28 cellular contexts compared by ENCODE assay signal in the genomic region with DNA sequence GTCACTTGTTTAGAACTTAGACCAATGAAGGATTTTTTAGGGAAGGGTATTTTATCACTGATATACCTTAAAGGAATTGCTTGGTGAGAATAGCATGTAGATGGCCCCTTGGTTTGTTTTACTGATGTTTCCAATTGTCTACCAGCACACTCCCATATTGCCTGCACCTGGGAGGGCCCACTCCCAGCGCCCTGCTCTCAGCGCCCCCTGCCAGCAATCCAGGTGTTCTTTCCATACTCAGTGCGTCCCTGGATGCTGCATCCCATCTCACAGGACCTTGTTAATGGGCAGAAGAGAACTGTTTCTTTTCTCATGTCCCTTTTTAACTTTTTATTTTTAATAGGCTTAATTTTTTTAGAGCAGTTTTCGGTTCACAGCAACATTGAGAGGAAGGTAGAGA. TPM values are rescaled to one million over a fixed set of nuclear protein-coding genes. Genes with fewer than 3 reads are reported as not detected.
DNase-seq lines count a peak whose midpoint lies in the region; ATAC-seq, FAIRE-seq and TF ChIP-seq lines count a peak whose summit lies in the region.
"Had no signal": no experiment of that assay in that cellular context is flagged by ENCODE, and none has a peak within 500 bp of the region (broad histone marks: within the 10 kb centered on the region; RNA-seq: fewer than 3 reads in every experiment).

No MANE protein-coding gene starts in this region.

- H3K4me1 Mint-ChIP-seq in activated naive CD8-positive, alpha-beta T cell (ENCODE audit: low read depth) = peaks cover 36% of the 10 kb centered on the region
- peaks cover 21% of the 10 kb centered on the region for H3K4me1 Mint-ChIP-seq in activated naive CD8-positive, alpha-beta T cell treated with anti-CD3 and anti-CD28 coated beads, Interleukin-2, amount 50 U/mL, for 24 hours

- BruUV-seq in PC-3 (replicated peaks; lab: Mats Ljungman, UMichigan) = no TSS peak

- H3K4me2 ChIP-seq in PC-3 (ENCODE audit: low read length) (no peak overlapping the region), H1 (ENCODE audit: insufficient read depth in 1 of 2, low read depth in 2 of 2, low read length in 2 of 2) (no peak overlapping the region)
- H3K4me2 ChIP-seq: KMS-11 had no signal

- H3K9me3 ChIP-seq in PC-3 (ENCODE audit: low read length) (no peaks in the 10 kb centered on the region), H1 (ENCODE audit: insufficient read depth in 2 of 2, low read depth in 1 of 2, low read length in 1 of 2) (no peaks in the 10 kb centered on the region; a peak in 1 of 4 replicates)

- no peak for DNase-seq in activated naive CD8-positive, alpha-beta T cell treated with anti-CD3 and anti-CD28 coated beads, Interleukin-2, amount 50 U/mL, for 24 hours
- DNase-seq in PC-3 (no peak), H1 (ENCODE audit: low read depth in 1 of 2, low spot score in 2 of 2) (no peak), RPMI8226 (no peak)
- no peak for DNase-seq in central memory CD4-positive, alpha-beta T cell
- DNase-seq: activated CD4-positive, CD25-positive, alpha-beta regulatory T cell; amniotic stem cell; DMS153; glutamatergic neuron; left cardiac atrium; NCI-H187 treated with DMSO at 0.1 percent for 48 hours; NCI-H345; NK-92 treated with Interleukin-12 subunit alpha and Interleukin-12 subunit beta, amount 100 ng/mL, for 24 hours; stimulated activated naive CD8-positive, alpha-beta T cell treated with anti-CD3 and anti-CD28 coated beads, Interleukin-15, Interleukin-2, amounts not matched to agents 100 U/mL and 50 U/mL, for 24 hours; T1000 had no signal

- H3K36me3 ChIP-seq in PC-3 (ENCODE audit: low read depth, low read length) (no peaks in the 10 kb centered on the region), H1 (ENCODE audit: control insufficient read depth in 2 of 4, insufficient read depth in 4 of 4, low read length in 3 of 4) (no peaks in the 10 kb centered on the region)
- H3K36me3 ChIP-seq: right atrium auricular region had no signal

- no peaks in the 10 kb centered on the region for H3K79me2 ChIP-seq in PC-3 (ENCODE audit: low read length)
- H3K79me2 ChIP-seq in H1 (ENCODE audit: control insufficient read depth in 1 of 2, insufficient read depth in 2 of 2, low read length in 2 of 2) = no peaks in the 10 kb centered on the region

- H3K27ac ChIP-seq in PC-3 (ENCODE audit: low read length) = no peak overlapping the region
- H3K27ac ChIP-seq in H1 (ENCODE audit: low read depth, low read length) = no peak overlapping the region
- H3K27ac ChIP-seq: KMS-11, right atrium auricular region, SK-N-MC had no signal

- no peak overlapping the region for H2BK20ac ChIP-seq in H1 (ENCODE audit: low read length)

- no peak for TF ChIP-seq POLR2A in H1 (IDR thresholded peaks at IDR 0.05; ENCODE audit: control extremely low read depth in 1 of 2, low read depth in 2 of 2, low read length in 2 of 2)

- peaks cover 15% of the 10 kb centered on the region; the same call in 1 of the 2 replicates for H3K27me3 ChIP-seq in PC-3 (ENCODE audit: low read length)
- H3K27me3 ChIP-seq in H1 (replicated peaks in 1 of 4; ENCODE audit: control insufficient read depth in 3 of 4, extremely low read depth in 1 of 4, insufficient read depth in 3 of 4, low read length in 3 of 4) = no peaks in the 10 kb centered on the region; a peak in 1 of 7 replicates
- H3K27me3 ChIP-seq: right atrium auricular region had no signal

- no peak overlapping the region for H2BK5ac ChIP-seq in H1 (ENCODE audit: low read depth, low read length)

- H2AK5ac ChIP-seq in H1 (ENCODE audit: low read depth, low read length) = no peak overlapping the region

- peak; percentile 25 to 48 for TF ChIP-seq RAD21 in H1 (IDR thresholded peaks at IDR 0.05 in 1 of 2, conservative IDR thresholded peaks at IDR 0.05 in 1 of 2; ENCODE audit: low read depth in 2 of 2, low read length in 2 of 2)

- no peak overlapping the region for H4K5ac ChIP-seq in H1 (ENCODE audit: insufficient read length, low read depth, low read length)

- H3K9ac ChIP-seq in PC-3 (ENCODE audit: low read length) = no peak overlapping the region
- no peak overlapping the region for H3K9ac ChIP-seq in H1 (replicated peaks in 1 of 4; ENCODE audit: extremely low read depth in 1 of 4, low read depth in 3 of 4, low read length in 3 of 4)
- H3K9ac ChIP-seq: KMS-11 had no signal

- no peaks in the 10 kb centered on the region for H3F3A ChIP-seq in PC-3 (ENCODE audit: low read length, unreplicated experiment)

- POLR2A ChIA-PET in PC-3 (lab: Charles Lee; ENCODE audit: unreplicated experiment) = no interaction called here
- POLR2A ChIA-PET in H1 (lab: Charles Lee; ENCODE audit: partially characterized antibody) = no interaction called here

- no peaks in the 10 kb centered on the region for H3K9me2 ChIP-seq in PC-3 (replicated peaks; ENCODE audit: low read length)

- no peak overlapping the region for H3K4me3 Mint-ChIP-seq in activated naive CD8-positive, alpha-beta T cell
- no peak overlapping the region for H3K4me3 Mint-ChIP-seq in activated naive CD8-positive, alpha-beta T cell treated with anti-CD3 and anti-CD28 coated beads, Interleukin-2, amount 50 U/mL, for 24 hours
- H3K4me3 Mint-ChIP-seq: memory B cell had no signal

- no peak for FAIRE-seq in H1 (lab: Jason Lieb, UNC)
- FAIRE-seq: bronchial epithelial cell, endothelial cell of umbilical vein had no signal

- no peak overlapping the region for H3K23ac ChIP-seq in H1 (ENCODE audit: insufficient read length)

- H3K56ac ChIP-seq in H1 (replicated peaks; ENCODE audit: insufficient read length, low read depth, low read length) = no peak overlapping the region

- WGBS in H1 (ENCODE audit: extremely low coverage in 1 of 2, insufficient coverage in 1 of 2, insufficient read length in 1 of 2, insufficient replicate concordance in 2 of 2, low coverage in 1 of 2, low lambda C conversion rate in 2 of 2, missing lambda C conversion rate in 1 of 2), 2 experiments = 48% methylated on average over 4 of the region's 4 CpGs; no CpG with 5 or more reads in 1 of the 2 experiments

- no peaks in the 10 kb centered on the region for H4K20me1 ChIP-seq in PC-3 (ENCODE audit: low read length)
- H4K20me1 ChIP-seq in H1 (replicated peaks in 1 of 2; ENCODE audit: control insufficient read depth in 1 of 2, insufficient read depth in 2 of 2, low read length in 2 of 2) = peaks cover 0 to 1% of the 10 kb centered on the region in 2 experiments

- no peak overlapping the region for H2BK120ac ChIP-seq in H1 (replicated peaks; ENCODE audit: low read depth, low read length)

- H2AFZ ChIP-seq in PC-3 (ENCODE audit: low read length) (no peak overlapping the region), H1 (ENCODE audit: low read length) (no peak overlapping the region)

- no peak overlapping the region for H4K8ac ChIP-seq in H1 (ENCODE audit: extremely low read depth, insufficient read depth, low read length)

- H3K23me2 ChIP-seq in H1 (ENCODE audit: low read depth, low read length) = no peaks in the 10 kb centered on the region; the same call in 1 of the 2 replicates

- intact Hi-C loops in PC-3 (cut with micrococcal nuclease) = no loop called here

- ATAC-seq in activated naive CD8-positive, alpha-beta T cell treated with anti-CD3 and anti-CD28 coated beads, Interleukin-2, amount 50 U/mL, for 24 hours = no peak
- ATAC-seq in PC-3 (no peak), GM21367 (IDR thresholded peaks at IDR 0.05; ENCODE audit: unreplicated experiment) (no peak)
- ATAC-seq: left cardiac atrium had no signal

- H3K79me1 ChIP-seq in H1 (ENCODE audit: low read depth, low read length) = no peaks in the 10 kb centered on the region

- no peak overlapping the region for H3K14ac ChIP-seq in H1 (ENCODE audit: insufficient read length)

- no peak overlapping the region for H2BK12ac ChIP-seq in H1 (ENCODE audit: low read depth, low read length)

- peaks cover 2% of the 10 kb centered on the region for H3K36me3 Mint-ChIP-seq in activated naive CD8-positive, alpha-beta T cell
- H3K36me3 Mint-ChIP-seq in activated naive CD8-positive, alpha-beta T cell treated with anti-CD3 and anti-CD28 coated beads, Interleukin-2, amount 50 U/mL, for 24 hours (ENCODE audit: low read depth) = no peaks in the 10 kb centered on the region
- H3K36me3 Mint-ChIP-seq: memory B cell had no signal

- TF ChIP-seq CTCF in PC-3 (conservative IDR thresholded peaks at IDR 0.05; ENCODE audit: low read depth, low read length) (peak; percentile 30; the same call in 1 of the 2 replicates), H1 (IDR thresholded peaks at IDR 0.05; ENCODE audit: control extremely low read depth in 1 of 3, insufficient read depth in 1 of 3, low read depth in 1 of 3, low read length in 3 of 3) (peak; percentile 31 to 55 (median 44))

- H3K9me3 Mint-ChIP-seq in activated naive CD8-positive, alpha-beta T cell (ENCODE audit: low read depth) = peaks cover 4% of the 10 kb centered on the region
- peaks cover 16% of the 10 kb centered on the region for H3K9me3 Mint-ChIP-seq in activated naive CD8-positive, alpha-beta T cell treated with anti-CD3 and anti-CD28 coated beads, Interleukin-2, amount 50 U/mL, for 24 hours

- H3K4ac ChIP-seq in H1 (replicated peaks; ENCODE audit: insufficient read length, low read depth, low read length) = no peak overlapping the region

- no peak for TF ChIP-seq EP300 in H1 (IDR thresholded peaks at IDR 0.05; ENCODE audit: borderline replicate concordance in 1 of 2, low read depth in 2 of 2, low read length in 2 of 2)

- CTCF ChIA-PET in PC-3 (lab: Charles Lee) (no interaction called here), H1 (lab: Charles Lee; ENCODE audit: partially characterized antibody) (interaction anchor here (0.9 to 15.1 kb wide), 16 partner anchors 11 to 144 kb away, joined by 3 to 236 read pairs (median 4); a partner anchor contains a TSS)

- H3K4me3 ChIP-seq in PC-3 (ENCODE audit: low read length) (no peak overlapping the region), H1 (ENCODE audit: extremely low read depth in 1 of 4, insufficient read depth in 2 of 4, low read depth in 3 of 4, low read length in 4 of 4) (no peak overlapping the region)
- H3K4me3 ChIP-seq: right atrium auricular region, SK-N-MC had no signal

- H3K18ac ChIP-seq in H1 (ENCODE audit: extremely low read depth, low read length) = no peak overlapping the region

- H2BK15ac ChIP-seq in H1 (ENCODE audit: low read length) = no peak overlapping the region

- H4K91ac ChIP-seq in H1 (replicated peaks; ENCODE audit: insufficient read length, low read length) = no peak overlapping the region

- no peaks in the 10 kb centered on the region for H3K27me3 Mint-ChIP-seq in activated naive CD8-positive, alpha-beta T cell
- H3K27me3 Mint-ChIP-seq in activated naive CD8-positive, alpha-beta T cell treated with anti-CD3 and anti-CD28 coated beads, Interleukin-2, amount 50 U/mL, for 24 hours = no peaks in the 10 kb centered on the region
- H3K27me3 Mint-ChIP-seq: CD4-positive, alpha-beta memory T cell had no signal

- peak overlapping the region; percentile 90 for H3K27ac Mint-ChIP-seq in activated naive CD8-positive, alpha-beta T cell
- no peak overlapping the region for H3K27ac Mint-ChIP-seq in activated naive CD8-positive, alpha-beta T cell treated with anti-CD3 and anti-CD28 coated beads, Interleukin-2, amount 50 U/mL, for 24 hours
- H3K27ac Mint-ChIP-seq: memory B cell had no signal

- no peaks in the 10 kb centered on the region for H3K4me1 ChIP-seq in PC-3 (ENCODE audit: insufficient read depth, low read length)
- peaks cover 0 to 3% (median 0%) of the 10 kb centered on the region in 4 experiments; a peak in 1 of 7 replicates for H3K4me1 ChIP-seq in H1 (replicated peaks in 1 of 4; ENCODE audit: control insufficient read depth in 3 of 4, insufficient read depth in 4 of 4, low read length in 3 of 4)

RNA-seq across cellular contexts. Expression of a gene that starts 24.1 kb away (rescaled TPM):
- not detected in 2 replicates for total RNA-seq in PC-3 (2014; rRNA removed)
- total RNA-seq in H1 (2021; fragmentation: NEBNext Ultra II Directional; extraction: Animal tissue kit (Norgen Biotek cat#: 25700)) = 3.3 and 3.9 TPM in 2 replicates
- polyA plus RNA-seq in H1 (2011; rRNA removed) = 5.9 and 8.6 TPM in 2 replicates
- polyA plus RNA-seq in H1 (2011; cell fraction: cytosol; rRNA removed) = 5.3 TPM
- polyA plus RNA-seq in H1 (2011; cell fraction: nucleus; rRNA removed) = 4.9 TPM
- 1.2 to 5.2 TPM (median 3.9 TPM) in 4 replicates for polyA plus RNA-seq in H1 (2012, experiment 1 of 2)
- polyA plus RNA-seq in H1 (2012, experiment 2 of 2) = 4.1 TPM
- 3.9 TPM for polyA plus RNA-seq in H1 (2013, experiment 1 of 2)
- 3.5 TPM for polyA plus RNA-seq in H1 (2013, experiment 2 of 2)
- 1.4 TPM in 2 replicates for polyA minus RNA-seq in H1 (2011; rRNA and poly(A)+ RNA removed)
- polyA minus RNA-seq in H1 (2011; cell fraction: cytosol; rRNA and poly(A)+ RNA removed) = 3.2 TPM
- 3.4 TPM for polyA minus RNA-seq in H1 (2011; cell fraction: nucleus; rRNA and poly(A)+ RNA removed)
- total RNA-seq: bronchial epithelial cell; CD4-positive, alpha-beta memory T cell; endothelial cell of umbilical vein; G401; HT1080; osteocyte; RPMI7951 had no signal
- polyA plus RNA-seq: CD4-positive, alpha-beta memory T cell; endothelial cell of umbilical vein had no signal

RNA-seq across cellular contexts. Expression of a gene that starts 53.8 kb away (rescaled TPM):
- total RNA-seq in PC-3 (2014; rRNA removed) = 0.26 and 0.29 TPM in 2 replicates
- total RNA-seq in H1 (2021; fragmentation: NEBNext Ultra II Directional; extraction: Animal tissue kit (Norgen Biotek cat#: 25700)) = 0.04 TPM in 1 of 2 replicates, not detected in the other
- 0.02 and 0.14 TPM in 2 replicates for polyA plus RNA-seq in H1 (2011; rRNA removed)
- polyA plus RNA-seq in H1 (2011; cell fraction: cytosol; rRNA removed) = 0.14 TPM
- polyA plus RNA-seq in H1 (2011; cell fraction: nucleus; rRNA removed) = 0.27 TPM
- 0.08 to 0.29 TPM (median 0.18 TPM) in 4 replicates for polyA plus RNA-seq in H1 (2012, experiment 1 of 2)
- 0.04 TPM for polyA plus RNA-seq in H1 (2012, experiment 2 of 2)
- 0.02 TPM for polyA plus RNA-seq in H1 (2013, experiment 1 of 2)
- polyA plus RNA-seq in H1 (2013, experiment 2 of 2) = 0.02 TPM
- polyA minus RNA-seq in H1 (2011; rRNA and poly(A)+ RNA removed) = 0.13 and 0.24 TPM in 2 replicates
- polyA minus RNA-seq in H1 (2011; cell fraction: cytosol; rRNA and poly(A)+ RNA removed) = not detected
- not detected for polyA minus RNA-seq in H1 (2011; cell fraction: nucleus; rRNA and poly(A)+ RNA removed)
- total RNA-seq: endothelial cell of umbilical vein, G401 had no signal

RNA-seq across cellular contexts. Expression of a gene that starts 59.0 kb away (rescaled TPM):
- 13.1 and 15.0 TPM in 2 replicates for total RNA-seq in PC-3 (2014; rRNA removed)
- total RNA-seq in H1 (2021; fragmentation: NEBNext Ultra II Directional; extraction: Animal tissue kit (Norgen Biotek cat#: 25700)) = 19.8 and 22.7 TPM in 2 replicates
- 16.6 and 20.9 TPM in 2 replicates for polyA plus RNA-seq in H1 (2011; rRNA removed)
- 25.1 TPM for polyA plus RNA-seq in H1 (2011; cell fraction: cytosol; rRNA removed)
- 71.3 TPM for polyA plus RNA-seq in H1 (2011; cell fraction: nucleus; rRNA removed)
- polyA plus RNA-seq in H1 (2012, experiment 1 of 2) = 16.9 to 25.8 TPM (median 22.2 TPM) in 4 replicates
- polyA plus RNA-seq in H1 (2012, experiment 2 of 2) = 14.8 TPM
- 18.9 TPM for polyA plus RNA-seq in H1 (2013, experiment 1 of 2)
- 17.1 TPM for polyA plus RNA-seq in H1 (2013, experiment 2 of 2)
- polyA minus RNA-seq in H1 (2011; rRNA and poly(A)+ RNA removed) = 18.7 and 19.5 TPM in 2 replicates
- 11.0 TPM for polyA minus RNA-seq in H1 (2011; cell fraction: cytosol; rRNA and poly(A)+ RNA removed)
- 36.0 TPM for polyA minus RNA-seq in H1 (2011; cell fraction: nucleus; rRNA and poly(A)+ RNA removed)
